In the genomic region with DNA sequence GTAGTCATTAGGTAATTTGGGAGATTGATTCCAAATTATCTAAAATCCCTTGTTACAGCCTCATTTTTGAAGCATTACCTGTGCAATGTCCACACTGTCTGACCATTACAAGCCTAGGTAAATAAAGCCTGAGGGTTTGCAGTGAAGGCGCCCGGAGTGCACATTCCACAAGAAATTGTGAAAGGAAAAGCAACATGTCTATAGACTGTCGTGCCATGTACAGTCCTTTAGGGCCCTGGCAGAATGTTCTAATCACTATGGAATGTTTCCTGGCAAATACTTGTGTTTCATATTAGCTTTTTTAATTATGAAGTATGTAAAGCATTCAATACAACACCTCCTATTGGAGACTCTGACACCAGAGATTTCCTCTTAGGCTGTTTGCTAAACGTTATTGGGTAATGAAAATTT, we compare ENCODE assay signal across 13 cellular contexts. TPM values are rescaled to one million over a fixed set of nuclear protein-coding genes. Genes with fewer than 3 reads are reported as not detected.
DNase-seq lines count a peak whose midpoint lies in the region; ATAC-seq, FAIRE-seq and TF ChIP-seq lines count a peak whose summit lies in the region.
"Had no signal": no experiment of that assay in that cellular context is flagged by ENCODE, and none has a peak within 500 bp of the region (broad histone marks: within the 10 kb centered on the region; RNA-seq: fewer than 3 reads in every experiment).

No MANE protein-coding gene starts in this region.

- DNase-seq in T47D (ENCODE audit: low read depth in 1 of 2, low spot score in 1 of 2) (peak; percentile 41 to 88), keratinocyte (ENCODE audit: low read depth, low spot score) (peak; percentile 76), transverse colon (no peak), SKM-1 treated with dmso at 0.1 percent for 144 hours (lab: John Stamatoyannopoulos, UW; ENCODE audit: unreplicated experiment) (no peak), MM.1S (no peak)
- DNase-seq: activated CD8-positive, alpha-beta memory T cell treated with anti-CD3 and anti-CD28 coated beads for 24 hours; activated naive CD8-positive, alpha-beta T cell treated with anti-CD3 and anti-CD28 coated beads for 36 hours; NCI-H1436 treated with DMSO at 0.1 percent for 48 hours; stimulated activated CD4-positive, alpha-beta T cell treated with anti-CD3 and anti-CD28 coated beads, Interleukin-4, amount 100 ng/mL, for 1 hour had no signal

- H3K4me3 ChIP-seq in keratinocyte (ENCODE audit: control insufficient read depth in 2 of 3, extremely low read depth in 1 of 3, insufficient read depth in 2 of 3, low read depth in 1 of 3, low read length in 3 of 3) (peak overlapping the region in 2 of 3 experiments; percentile 49 to 60), transverse colon (no peak overlapping the region), MM.1S (ENCODE audit: low read length) (no peak overlapping the region)
- H3K4me3 ChIP-seq: GM23338 had no signal

- H3K9ac ChIP-seq in keratinocyte (ENCODE audit: control insufficient read depth, extremely low read depth, insufficient read depth, low read length) (peak overlapping the region; percentile 38), MM.1S (ENCODE audit: low read length) (no peak overlapping the region)

- TF ChIP-seq RAD21 in Ishikawa (IDR thresholded peaks at IDR 0.05; ENCODE audit: low read depth), result no peak

- no peaks in the 10 kb centered on the region for H3K9me3 ChIP-seq in keratinocyte (ENCODE audit: control insufficient read depth, low read depth, low read length)
- no peaks in the 10 kb centered on the region for H3K9me3 ChIP-seq in transverse colon
- H3K9me3 ChIP-seq in MM.1S (replicated peaks; ENCODE audit: insufficient read depth, low read length), result no peaks in the 10 kb centered on the region
- H3K9me3 ChIP-seq: neutrophil had no signal

- peak; percentile 71 for FAIRE-seq in keratinocyte (lab: Jason Lieb, UNC)

- TF ChIP-seq POLR2A in transverse colon (IDR thresholded peaks at IDR 0.05), result no peak

- ATAC-seq in GM19467 (IDR thresholded peaks at IDR 0.05; ENCODE audit: unreplicated experiment), result no peak
- ATAC-seq: GM23338 had no signal

- H2AFZ ChIP-seq in keratinocyte (ENCODE audit: control insufficient read depth, low read length) (no peak overlapping the region), MM.1S (ENCODE audit: low read length) (no peak overlapping the region)
- H2AFZ ChIP-seq: GM23338 had no signal

- H3K9me2 ChIP-seq in MM.1S (replicated peaks; ENCODE audit: insufficient read depth, low read length), result no peaks in the 10 kb centered on the region

- WGBS in transverse colon (ENCODE audit: low coverage in 1 of 2), 2 donors, result 38 to 45% methylated on average over 4 of the region's 4 CpGs

- peaks cover 20% of the 10 kb centered on the region for H3K79me2 ChIP-seq in keratinocyte (ENCODE audit: control insufficient read depth, insufficient read depth, low read length)
- H3K79me2 ChIP-seq in MM.1S (ENCODE audit: low read length), result no peaks in the 10 kb centered on the region

- peaks cover 32% of the 10 kb centered on the region for H3K4me1 ChIP-seq in keratinocyte (ENCODE audit: control insufficient read depth, extremely low read depth, insufficient read depth, low read length)
- H3K4me1 ChIP-seq in transverse colon, result peaks cover 0 to 38% (median 22%) of the 10 kb centered on the region in 4 donors
- H3K4me1 ChIP-seq in MM.1S (ENCODE audit: low read length), result no peaks in the 10 kb centered on the region

- TF ChIP-seq EP300 in Ishikawa (IDR thresholded peaks at IDR 0.05; ENCODE audit: borderline replicate concordance) (no peak), transverse colon (IDR thresholded peaks at IDR 0.05; ENCODE audit: low read depth) (no peak)

- H3K4me2 ChIP-seq in keratinocyte (ENCODE audit: control insufficient read depth, extremely low read depth, insufficient read depth, low read depth, low read length), result peak overlapping the region; percentile 61
- no peak overlapping the region for H3K4me2 ChIP-seq in MM.1S (ENCODE audit: low read depth, low read length)
- H3K4me2 ChIP-seq: GM23338 had no signal

- no peaks in the 10 kb centered on the region for H3F3A ChIP-seq in MM.1S (ENCODE audit: insufficient read depth, low read length)

- H4K20me1 ChIP-seq in keratinocyte (ENCODE audit: control insufficient read depth, extremely low read depth, insufficient read depth, low read length) (no peaks in the 10 kb centered on the region), MM.1S (ENCODE audit: insufficient read depth, low read length) (no peaks in the 10 kb centered on the region)

- peaks cover 2 to 16% of the 10 kb centered on the region in 2 experiments for H3K36me3 ChIP-seq in keratinocyte (ENCODE audit: control insufficient read depth in 2 of 2, extremely low read depth in 1 of 2, insufficient read depth in 2 of 2, low read length in 2 of 2)
- H3K36me3 ChIP-seq in transverse colon, result peaks cover 0 to 14% (median 5%) of the 10 kb centered on the region in 4 donors
- no peaks in the 10 kb centered on the region; the same call in 1 of the 2 replicates for H3K36me3 ChIP-seq in MM.1S (replicated peaks; ENCODE audit: insufficient read depth, low read length)

- in situ Hi-C loops in T47D (cut with HindIII; ENCODE audit: low pct_unique_long_range_greater_than_20kb, low sequenced_read_pairs) (no loop called here), transverse colon (cut with MboI; ENCODE audit: low pct_ligation_motif_present in 1 of 4, low pct_unique_long_range_greater_than_20kb in 1 of 4, low sequenced_read_pairs in 3 of 4) (no loop called here)

- dilution Hi-C loops in keratinocyte (cut with MboI; ENCODE audit: extremely low pct_ligation_motif_present, low sequenced_read_pairs), result no loop called here

- H3K27ac ChIP-seq in keratinocyte (ENCODE audit: control insufficient read depth, insufficient read depth, low read length) (peak overlapping the region; percentile 89), transverse colon (peak overlapping the region; percentile 74 to 86 (median 75)), MM.1S (ENCODE audit: low read length) (no peak overlapping the region)
- H3K27ac ChIP-seq: neutrophil had no signal

- no peak for TF ChIP-seq CTCF in keratinocyte (optimal IDR thresholded peaks at IDR 0.05 in 1 of 3, IDR thresholded peaks at IDR 0.05 in 1 of 3, conservative IDR thresholded peaks at IDR 0.05 in 1 of 3; ENCODE audit: extremely low read depth in 1 of 3, insufficient read depth in 2 of 3, low read length in 3 of 3)
- TF ChIP-seq CTCF in transverse colon (IDR thresholded peaks at IDR 0.05), result no peak
- no peak for TF ChIP-seq CTCF in MM.1S (IDR thresholded peaks at IDR 0.05; ENCODE audit: low read length)

- H3K9me1 ChIP-seq in keratinocyte (ENCODE audit: control insufficient read depth, extremely low read depth, insufficient read depth, low read length), result no peaks in the 10 kb centered on the region

- H3K27me3 ChIP-seq in keratinocyte (ENCODE audit: control insufficient read depth, extremely low read depth, insufficient read depth, low read length) (no peaks in the 10 kb centered on the region), transverse colon (no peaks in the 10 kb centered on the region), MM.1S (replicated peaks; ENCODE audit: insufficient read depth, low read length) (no peaks in the 10 kb centered on the region)
- H3K27me3 ChIP-seq: neutrophil had no signal

- intact Hi-C loops in transverse colon (cut with DNase I; ENCODE audit: low total_unique reads), result no loop called here

TF ChIP-seq in Ishikawa, 13 proteins besides CTCF, POLR2A, EP300 and RAD21:
- peak; percentile 22; the same call in 1 of the 2 replicates for TF ChIP-seq NFIC (IDR thresholded peaks at IDR 0.05)
- TF ChIP-seq ZBTB7A (IDR thresholded peaks at IDR 0.05; ENCODE audit: low read depth), result no peak
- TF ChIP-seq TEAD4 (IDR thresholded peaks at IDR 0.05), result peak; percentile 72
- no peak for TF ChIP-seq TCF12 (IDR thresholded peaks at IDR 0.05; ENCODE audit: low read depth)
- no peak for TF ChIP-seq YY1 (IDR thresholded peaks at IDR 0.05; ENCODE audit: low read depth)

RNA-seq across cellular contexts. Expression of a gene that starts 28.9 kb away (rescaled TPM):
- polyA plus RNA-seq in keratinocyte, result 34.5 to 75.6 TPM (median 48.3 TPM) in 3 replicates
- 21.3 TPM for polyA plus RNA-seq in keratinocyte (2011; ENCODE audit: low read depth)
- polyA plus RNA-seq in keratinocyte (2011; cell fraction: cytosol; rRNA removed), result 40.7 and 53.0 TPM in 2 replicates
- 68.8 and 78.5 TPM in 2 replicates for polyA plus RNA-seq in keratinocyte (2011; cell fraction: nucleus; rRNA removed)
- polyA plus RNA-seq in keratinocyte (2012; ENCODE audit: low replicate concordance), result 48.0 and 64.3 TPM in 2 replicates
- 40.6 to 78.5 TPM (median 44.3 TPM) in 3 replicates for polyA minus RNA-seq in keratinocyte
- 25.9 TPM for polyA minus RNA-seq in keratinocyte (2011; cell fraction: cytosol; rRNA and poly(A)+ RNA removed)
- polyA minus RNA-seq in keratinocyte (2011; cell fraction: nucleus; rRNA and poly(A)+ RNA removed), result 37.9 and 87.7 TPM in 2 replicates
- total RNA-seq in transverse colon, result 10 to 100 TPM; 32.9 to 63.2 (median 41.2) TPM

Comparison
In these comparisons a context has a peak if more than half of its experiments do, and no peak if none do; other contexts are left out.
1. DNase-seq: peak in T47D (2 of 2) and keratinocyte (single experiment); none in transverse colon (single experiment), SKM-1 treated with dmso at 0.1 percent for 144 hours (single experiment) and MM.1S (single experiment).
2. H3K4me3 ChIP-seq: peak in keratinocyte (2 of 3); none in transverse colon (0 of 4) and MM.1S (single experiment).